ENCODE assay signal across 14 cellular contexts in the genomic region with DNA sequence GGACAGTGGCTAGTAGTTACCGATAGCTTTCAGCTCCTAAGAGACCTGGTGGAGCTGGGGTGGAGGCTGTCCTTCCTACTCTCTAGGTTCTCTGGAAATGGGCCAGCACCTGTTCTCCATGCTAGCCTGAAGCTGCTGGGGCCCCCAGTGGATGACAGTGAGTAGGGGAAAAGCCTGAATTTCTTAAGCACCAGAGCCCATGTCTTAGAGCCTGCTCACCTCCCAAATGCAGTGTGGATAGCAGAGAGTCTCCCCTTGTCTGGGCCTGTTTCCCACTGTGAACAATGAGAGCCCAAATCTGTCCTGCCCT.
"Had no signal": no experiment of that assay in that cellular context is flagged by ENCODE, and none has a peak within 500 bp of the region (broad histone marks: within the 10 kb centered on the region; RNA-seq: fewer than 3 reads in every experiment).

No MANE protein-coding gene starts in this region.

- H3K27me3 ChIP-seq: dorsolateral prefrontal cortex, heart right ventricle, pancreas, transverse colon had no signal

- DNase-seq: cortex of kidney; dorsolateral prefrontal cortex; effector CD8-positive, alpha-beta T cell; heart right ventricle; kidney glomerular epithelial cell; lower lobe of right lung; naive B cell; occipital lobe; stimulated activated CD4-positive, alpha-beta T cell treated with anti-CD3 and anti-CD28 coated beads, Interleukin-4, amount 100 ng/mL, for 24 hours; transverse colon had no signal

- ATAC-seq: esophagus mucosa; heart right ventricle; lower lobe of right lung; pancreas; right cardiac atrium; stimulated activated memory B cell treated with anti-CD40 and anti-IgM and Interleukin-4, amounts not matched to agents 10 μg/mL and 1 μg/mL and 100 μg/mL, for 72 hours had no signal

- H3K4me3 ChIP-seq: dorsolateral prefrontal cortex, heart right ventricle, lower lobe of right lung, pancreas, transverse colon had no signal

- H3K27ac ChIP-seq: lower lobe of right lung, pancreas, transverse colon had no signal

- H3K4me1 ChIP-seq: pancreas had no signal

- H3K9me3 ChIP-seq: heart right ventricle, lower lobe of right lung, pancreas, transverse colon had no signal
